1 cellular context compared by ENCODE assay signal in genomic region chr7:159155410-159155809, GRCh38.
A peak's percentile ranks its signal among the peaks of the same experiment; 100 is the strongest.
TF ChIP-seq lines count a peak whose summit lies in the region.

No MANE protein-coding gene starts in this region.

TF ChIP-seq in HepG2, 621 proteins besides CTCF, POLR2A, EP300 and RAD21 (continued from another document and continues in another):
- TF ChIP-seq ZHX2 (IDR thresholded peaks at IDR 0.05; ENCODE audit: low read depth) (no peak), ZHX2 (CRISPR knock-in tag; IDR thresholded peaks at IDR 0.05; ENCODE audit: borderline replicate concordance) (no peak), SIN3B (IDR thresholded peaks at IDR 0.05; ENCODE audit: low read length) (no peak), JARID2 (CRISPR knock-in tag; IDR thresholded peaks at IDR 0.05; ENCODE audit: insufficient replicate concordance) (no peak), ZNF569 (CRISPR knock-in tag; IDR thresholded peaks at IDR 0.05; ENCODE audit: borderline replicate concordance) (no peak), ZNF761 (CRISPR knock-in tag; conservative IDR thresholded peaks at IDR 0.05) (no peak), ZNF24 (IDR thresholded peaks at IDR 0.05) (no peak), FOSL2 (CRISPR knock-in tag; IDR thresholded peaks at IDR 0.05) (0 out of 2 replicates have a peak, but pooled peaks have one; percentile 7), MBNL3 (CRISPR knock-in tag; conservative IDR thresholded peaks at IDR 0.05) (no peak), MXI1 (IDR thresholded peaks at IDR 0.05; ENCODE audit: borderline replicate concordance, low read depth, low read length) (peak; percentile 32; the same call in 1 of the 3 replicates), ZNF441 (CRISPR knock-in tag; IDR thresholded peaks at IDR 0.05; ENCODE audit: borderline replicate concordance) (no peak), AHDC1 (CRISPR knock-in tag; IDR thresholded peaks at IDR 0.05; ENCODE audit: borderline replicate concordance) (peak; percentile 70; the same call in 1 of the 2 replicates), THAP8 (CRISPR knock-in tag; IDR thresholded peaks at IDR 0.05; ENCODE audit: borderline replicate concordance) (0 out of 2 replicates have a peak, but pooled peaks have one; percentile 36), STAT5B (CRISPR knock-in tag; IDR thresholded peaks at IDR 0.05) (no peak), ZFP82 (CRISPR knock-in tag; IDR thresholded peaks at IDR 0.05; ENCODE audit: borderline replicate concordance) (no peak), ZNF496 (CRISPR knock-in tag; IDR thresholded peaks at IDR 0.05; ENCODE audit: insufficient replicate concordance) (no peak), ZNF678 (CRISPR knock-in tag; IDR thresholded peaks at IDR 0.05) (no peak), NCOA2 (CRISPR knock-in tag; IDR thresholded peaks at IDR 0.05) (no peak), ZNF383 (CRISPR knock-in tag; IDR thresholded peaks at IDR 0.05; ENCODE audit: borderline replicate concordance) (no peak), KDM6A (CRISPR knock-in tag; IDR thresholded peaks at IDR 0.05; ENCODE audit: low read depth) (0 out of 2 replicates have a peak, but pooled peaks have one; percentile 24), ZNF788 (CRISPR knock-in tag; IDR thresholded peaks at IDR 0.05; ENCODE audit: borderline replicate concordance) (peak; percentile 44; the same call in 1 of the 2 replicates), NR1H2 (CRISPR knock-in tag; IDR thresholded peaks at IDR 0.05; ENCODE audit: borderline replicate concordance, low read depth) (no peak), SALL2 (CRISPR knock-in tag; IDR thresholded peaks at IDR 0.05) (no peak), RARA (CRISPR knock-in tag; IDR thresholded peaks at IDR 0.05) (peak; percentile 60; the same call in 1 of the 2 replicates), ZNF776 (CRISPR knock-in tag; IDR thresholded peaks at IDR 0.05) (no peak), ELK4 (CRISPR knock-in tag; IDR thresholded peaks at IDR 0.05; ENCODE audit: borderline replicate concordance) (no peak), BRCA1 (CRISPR knock-in tag; IDR thresholded peaks at IDR 0.05) (no peak), ZNF260 (CRISPR knock-in tag; IDR thresholded peaks at IDR 0.05; ENCODE audit: borderline replicate concordance, low read depth) (no peak), ZNF530 (CRISPR knock-in tag; IDR thresholded peaks at IDR 0.05; ENCODE audit: low read depth) (no peak), ZNF121 (CRISPR knock-in tag; IDR thresholded peaks at IDR 0.05) (no peak), MED1 (CRISPR knock-in tag; IDR thresholded peaks at IDR 0.05) (peak; percentile 68; the same call in 1 of the 2 replicates), ZSCAN31 (CRISPR knock-in tag; IDR thresholded peaks at IDR 0.05; ENCODE audit: low read depth) (no peak), ZNF264 (CRISPR knock-in tag; IDR thresholded peaks at IDR 0.05) (no peak), ESRRA (CRISPR knock-in tag; IDR thresholded peaks at IDR 0.05; ENCODE audit: low read depth) (peak; percentile 44; the same call in 1 of the 2 replicates), POGZ (CRISPR knock-in tag; IDR thresholded peaks at IDR 0.05) (peak; percentile 70), KLF6 (CRISPR knock-in tag; IDR thresholded peaks at IDR 0.05) (peak; percentile 39; the same call in 1 of the 2 replicates), GLI4 (CRISPR knock-in tag; IDR thresholded peaks at IDR 0.05; ENCODE audit: borderline replicate concordance) (no peak), ZMAT5 (CRISPR knock-in tag; IDR thresholded peaks at IDR 0.05; ENCODE audit: borderline replicate concordance, low read depth) (no peak), ZFP1 (CRISPR knock-in tag; IDR thresholded peaks at IDR 0.05) (no peak), NR2F1 (CRISPR knock-in tag; IDR thresholded peaks at IDR 0.05) (0 out of 4 replicates have a peak, but pooled peaks of 1 of the 2 experiments have one; percentile 24), TEAD3 (CRISPR knock-in tag; optimal IDR thresholded peaks at IDR 0.05; ENCODE audit: borderline replicate concordance) (peak; percentile 32), NCOA5 (CRISPR knock-in tag; IDR thresholded peaks at IDR 0.05) (no peak), ZNF580 (CRISPR knock-in tag; IDR thresholded peaks at IDR 0.05; ENCODE audit: borderline replicate concordance, low read depth) (no peak), ZNF329 (CRISPR knock-in tag; IDR thresholded peaks at IDR 0.05; ENCODE audit: low read depth) (no peak)
- TF ChIP-seq, protein P1, sequence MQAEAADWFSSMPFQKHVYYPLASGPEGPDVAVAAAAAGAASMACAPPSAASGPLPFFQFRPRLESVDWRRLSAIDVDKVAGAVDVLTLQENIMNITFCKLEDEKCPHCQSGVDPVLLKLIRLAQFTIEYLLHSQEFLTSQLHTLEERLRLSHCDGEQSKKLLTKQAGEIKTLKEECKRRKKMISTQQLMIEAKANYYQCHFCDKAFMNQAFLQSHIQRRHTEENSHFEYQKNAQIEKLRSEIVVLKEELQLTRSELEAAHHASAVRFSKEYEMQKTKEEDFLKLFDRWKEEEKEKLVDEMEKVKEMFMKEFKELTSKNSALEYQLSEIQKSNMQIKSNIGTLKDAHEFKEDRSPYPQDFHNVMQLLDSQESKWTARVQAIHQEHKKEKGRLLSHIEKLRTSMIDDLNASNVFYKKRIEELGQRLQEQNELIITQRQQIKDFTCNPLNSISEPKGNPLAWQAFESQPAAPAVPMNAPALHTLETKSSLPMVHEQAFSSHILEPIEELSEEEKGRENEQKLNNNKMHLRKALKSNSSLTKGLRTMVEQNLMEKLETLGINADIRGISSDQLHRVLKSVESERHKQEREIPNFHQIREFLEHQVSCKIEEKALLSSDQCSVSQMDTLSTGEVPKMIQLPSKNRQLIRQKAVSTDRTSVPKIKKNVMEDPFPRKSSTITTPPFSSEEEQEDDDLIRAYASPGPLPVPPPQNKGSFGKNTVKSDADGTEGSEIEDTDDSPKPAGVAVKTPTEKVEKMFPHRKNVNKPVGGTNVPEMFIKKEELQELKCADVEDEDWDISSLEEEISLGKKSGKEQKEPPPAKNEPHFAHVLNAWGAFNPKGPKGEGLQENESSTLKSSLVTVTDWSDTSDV (CRISPR knock-in tag; IDR thresholded peaks at IDR 0.05): no peak
- TF ChIP-seq, protein P2, sequence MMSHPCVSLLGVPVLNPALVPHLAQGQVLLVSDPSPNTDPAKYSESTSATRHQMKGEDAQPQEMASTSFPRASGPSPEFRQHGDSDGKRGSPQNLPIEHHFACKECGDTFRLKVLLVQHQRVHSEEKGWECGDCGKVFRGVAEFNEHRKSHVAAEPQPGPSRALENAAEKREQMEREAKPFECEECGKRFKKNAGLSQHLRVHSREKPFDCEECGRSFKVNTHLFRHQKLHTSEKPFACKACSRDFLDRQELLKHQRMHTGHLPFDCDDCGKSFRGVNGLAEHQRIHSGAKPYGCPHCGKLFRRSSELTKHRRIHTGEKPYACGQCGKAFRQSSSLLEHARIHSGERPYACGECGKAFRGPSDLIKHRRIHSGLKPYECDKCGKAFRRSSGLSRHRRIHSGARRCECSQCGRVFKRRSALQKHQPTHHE (CRISPR knock-in tag; IDR thresholded peaks at IDR 0.05; ENCODE audit: borderline replicate concordance): no peak
- TF ChIP-seq, protein P3, sequence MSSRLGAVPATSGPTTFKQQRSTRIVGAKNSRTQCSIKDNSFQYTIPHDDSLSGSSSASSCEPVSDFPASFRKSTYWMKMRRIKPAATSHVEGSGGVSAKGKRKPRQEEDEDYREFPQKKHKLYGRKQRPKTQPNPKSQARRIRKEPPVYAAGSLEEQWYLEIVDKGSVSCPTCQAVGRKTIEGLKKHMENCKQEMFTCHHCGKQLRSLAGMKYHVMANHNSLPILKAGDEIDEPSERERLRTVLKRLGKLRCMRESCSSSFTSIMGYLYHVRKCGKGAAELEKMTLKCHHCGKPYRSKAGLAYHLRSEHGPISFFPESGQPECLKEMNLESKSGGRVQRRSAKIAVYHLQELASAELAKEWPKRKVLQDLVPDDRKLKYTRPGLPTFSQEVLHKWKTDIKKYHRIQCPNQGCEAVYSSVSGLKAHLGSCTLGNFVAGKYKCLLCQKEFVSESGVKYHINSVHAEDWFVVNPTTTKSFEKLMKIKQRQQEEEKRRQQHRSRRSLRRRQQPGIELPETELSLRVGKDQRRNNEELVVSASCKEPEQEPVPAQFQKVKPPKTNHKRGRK (CRISPR knock-in tag; IDR thresholded peaks at IDR 0.05): no peak
